In the genomic region with DNA sequence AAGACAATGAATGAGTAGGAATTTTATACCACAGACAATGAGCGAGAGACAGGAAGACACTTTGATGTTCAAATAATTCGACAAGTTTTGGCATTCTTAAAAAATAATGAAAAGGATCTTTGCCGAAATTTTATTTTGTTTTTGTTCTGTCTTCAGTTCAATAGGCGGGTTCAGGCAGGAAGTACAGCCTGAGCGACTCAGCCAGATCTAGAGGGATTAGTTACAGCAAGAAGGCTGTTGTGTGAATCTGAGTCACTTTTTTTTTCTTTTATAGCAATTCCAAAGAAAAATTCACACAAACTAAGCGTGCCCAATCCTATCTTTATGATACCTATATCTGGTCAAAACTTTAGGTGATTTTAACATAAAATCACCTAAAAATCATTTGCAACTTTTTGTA, we compare ENCODE assay signal across 15 cellular contexts.
A peak's percentile ranks its signal among the peaks of the same experiment; 100 is the strongest.
DNase-seq lines count a peak whose midpoint lies in the region; ATAC-seq and TF ChIP-seq lines count a peak whose summit lies in the region.
"Had no signal": no experiment of that assay in that cellular context is flagged by ENCODE, and none has a peak within 500 bp of the region (broad histone marks: within the 10 kb centered on the region; RNA-seq: fewer than 3 reads in every experiment).

No MANE protein-coding gene starts in this region.

- H3K4me1 ChIP-seq in A673 (ENCODE audit: insufficient read depth, low read length, poor library complexity, severe bottlenecking) (peaks cover 13% of the 10 kb centered on the region), HCT116 (ENCODE audit: control insufficient read depth in 1 of 2, insufficient read depth in 2 of 2, low read length in 2 of 2) (peaks cover 0 to 3% of the 10 kb centered on the region in 2 experiments; a peak in 1 of 4 replicates), adipocyte (ENCODE audit: control insufficient read depth, insufficient read depth, low read length) (peaks cover 20% of the 10 kb centered on the region), colonic mucosa (no peaks in the 10 kb centered on the region), uterus (no peaks in the 10 kb centered on the region)

- H3K27ac ChIP-seq in A673 (ENCODE audit: low read depth, low read length, poor library complexity, severe bottlenecking) (peak overlapping the region; percentile 3), HCT116 (ENCODE audit: low read depth, low read length) (no peak overlapping the region), colonic mucosa (no peak overlapping the region), uterus (no peak overlapping the region)
- H3K27ac ChIP-seq: KMS-11 had no signal

- no peaks in the 10 kb centered on the region for H3K36me3 ChIP-seq in A673 (ENCODE audit: insufficient read depth, low read length, poor library complexity, severe bottlenecking)
- H3K36me3 ChIP-seq in HCT116 (ENCODE audit: control insufficient read depth in 1 of 2, insufficient read depth in 2 of 2, low read length in 2 of 2), result no peaks in the 10 kb centered on the region
- H3K36me3 ChIP-seq in adipocyte (ENCODE audit: control insufficient read depth, insufficient read depth, low read length, severe bottlenecking), result no peaks in the 10 kb centered on the region
- no peaks in the 10 kb centered on the region for H3K36me3 ChIP-seq in kidney epithelial cell (ENCODE audit: control insufficient read depth, insufficient read depth, low read length)
- no peaks in the 10 kb centered on the region for H3K36me3 ChIP-seq in colonic mucosa
- H3K36me3 ChIP-seq in uterus, result no peaks in the 10 kb centered on the region

- TF ChIP-seq CTCF in A673 (conservative IDR thresholded peaks at IDR 0.05; ENCODE audit: low read depth, low read length) (no peak), HCT116 (IDR thresholded peaks at IDR 0.05 in 2 of 3, conservative IDR thresholded peaks at IDR 0.05 in 1 of 3; ENCODE audit: borderline replicate concordance in 1 of 3, insufficient read depth in 1 of 3, low read depth in 2 of 3, low read length in 2 of 3) (no peak), kidney epithelial cell (IDR thresholded peaks at IDR 0.05; ENCODE audit: insufficient read depth, low read length, poor library complexity, severe bottlenecking) (no peak), colonic mucosa (IDR thresholded peaks at IDR 0.05) (no peak), uterus (IDR thresholded peaks at IDR 0.05) (no peak)

- H3K27me3 ChIP-seq in A673 (replicated peaks; ENCODE audit: insufficient read depth, low read depth, low read length, poor library complexity), result no peaks in the 10 kb centered on the region
- no peaks in the 10 kb centered on the region for H3K27me3 ChIP-seq in HCT116 (ENCODE audit: insufficient read depth, low read length)
- no peaks in the 10 kb centered on the region for H3K27me3 ChIP-seq in adipocyte (replicated peaks; ENCODE audit: control insufficient read depth, insufficient read depth, low read length)
- no peaks in the 10 kb centered on the region for H3K27me3 ChIP-seq in kidney epithelial cell (ENCODE audit: control insufficient read depth, insufficient read depth, low read length)
- H3K27me3 ChIP-seq in colonic mucosa, result no peaks in the 10 kb centered on the region
- H3K27me3 ChIP-seq in uterus, result no peaks in the 10 kb centered on the region

- no peaks in the 10 kb centered on the region; the same call in 1 of the 2 replicates for H4K20me1 ChIP-seq in HCT116 (ENCODE audit: insufficient read depth)

- H3K9me3 ChIP-seq in A673 (ENCODE audit: low read depth, low read length, poor library complexity, severe bottlenecking) (no peaks in the 10 kb centered on the region), HCT116 (ENCODE audit: control insufficient read depth in 1 of 2, insufficient read depth in 1 of 2, low read depth in 1 of 2, low read length in 2 of 2) (no peaks in the 10 kb centered on the region), adipocyte (ENCODE audit: control insufficient read depth, low read length) (no peaks in the 10 kb centered on the region), colonic mucosa (no peaks in the 10 kb centered on the region), uterus (no peaks in the 10 kb centered on the region)

- H2AFZ ChIP-seq in HCT116 (ENCODE audit: low read depth, low read length, poor library complexity, severe bottlenecking), result peak overlapping the region; percentile 89

- no peak overlapping the region for H3K9ac ChIP-seq in HCT116 (ENCODE audit: low read length)
- H3K9ac ChIP-seq in adipocyte (ENCODE audit: low read length), result peak overlapping the region; percentile 63
- no peak overlapping the region for H3K9ac ChIP-seq in colonic mucosa (ENCODE audit: low read depth in 2 of 2, low read length in 2 of 2)
- H3K9ac ChIP-seq: KMS-11 had no signal

- DNase-seq in A673 (ENCODE audit: low spot score) (peak; percentile 51), HCT116 (ENCODE audit: low read depth, low spot score) (no peak), adipocyte (ENCODE audit: low read depth) (peak; percentile 30), kidney epithelial cell (ENCODE audit: low read depth) (no peak), NCI-H774 (lab: John Stamatoyannopoulos, UW) (no peak), colonic mucosa (no peak), uterus (no peak)
- DNase-seq: activated naive CD8-positive, alpha-beta T cell treated with anti-CD3 and anti-CD28 coated beads, Interleukin-2, amount 50 U/mL, for 24 hours; AML-193; DMS79 treated with DMSO at 0.1 percent for 48 hours; foreskin melanocyte; NCI-H1694; posterior cingulate gyrus had no signal

- no peak for TF ChIP-seq RAD21 in HCT116 (IDR thresholded peaks at IDR 0.05; ENCODE audit: low read depth)

- POLR2A ChIA-PET in A673 (lab: Charles Lee; ENCODE audit: low non-redundant PET) (no interaction called here), HCT116 (lab: Charles Lee) (no interaction called here)

- CTCF ChIA-PET in A673 (lab: Charles Lee), result no interaction called here
- CTCF ChIA-PET in HCT116 (lab: Charles Lee), result interaction anchor here (0.9 to 1.4 kb wide), 3 partner anchors 215 to 391 kb away, joined by 4 to 9 read pairs (median 5); no protein-coding TSS in a partner anchor

- ATAC-seq in HCT116, result no peak
- ATAC-seq in HG02678 (IDR thresholded peaks at IDR 0.05; ENCODE audit: unreplicated experiment), result no peak
- ATAC-seq: activated naive CD8-positive, alpha-beta T cell treated with anti-CD3 and anti-CD28 coated beads, Interleukin-2, amount 50 U/mL, for 24 hours had no signal

- intact Hi-C loops in A673 (cut with micrococcal nuclease; ENCODE audit: unreplicated experiment), result no loop called here
- intact Hi-C loops in HCT116 (cut with micrococcal nuclease), result loop anchor here (10.0 kb wide), 1 partner anchor 1125 kb away; no protein-coding TSS in a partner anchor
- intact Hi-C loops in colonic mucosa (cut with DNase I), result loop anchor here (5.0 to 10.0 kb wide), 3 partner anchors 217 to 1005 kb away; no protein-coding TSS in a partner anchor
- intact Hi-C loops in uterus (cut with DNase I; ENCODE audit: low total_unique reads), result no loop called here

- H3K79me2 ChIP-seq in HCT116 (ENCODE audit: insufficient read depth, low read length), result no peaks in the 10 kb centered on the region

- H3K9me2 ChIP-seq in HCT116 (ENCODE audit: insufficient read depth), result no peaks in the 10 kb centered on the region

- H3K4me2 ChIP-seq in HCT116 (ENCODE audit: low read length), result no peak overlapping the region
- H3K4me2 ChIP-seq: KMS-11 had no signal

- H3K4me3 ChIP-seq in A673 (ENCODE audit: low read depth, low read length, poor library complexity, severe bottlenecking) (peak overlapping the region; percentile 19), HCT116 (replicated peaks in 1 of 2; ENCODE audit: low read depth in 1 of 2, low read length in 2 of 2) (no peak overlapping the region), adipocyte (ENCODE audit: low read length) (peak overlapping the region; percentile 56), kidney epithelial cell (ENCODE audit: low read depth, low read length) (peak overlapping the region; percentile 1), colonic mucosa (no peak overlapping the region), uterus (no peak overlapping the region)

- no TSS peak for BruUV-seq in A673 (replicated peaks; lab: Mats Ljungman, UMichigan)
- BruUV-seq in HCT116 (replicated peaks; lab: Mats Ljungman, UMichigan), result no TSS peak

- RAD21 ChIA-PET in HCT116 (lab: Charles Lee; ENCODE audit: low non-redundant PET in 1 of 2, low total read pairs in 2 of 2, uncharacterized antibody in 2 of 2, unreplicated experiment in 2 of 2), result no interaction called here

- TF ChIP-seq POLR2A in HCT116 (IDR thresholded peaks at IDR 0.05; ENCODE audit: borderline replicate concordance, extremely low read depth, insufficient read depth, insufficient read length), result no peak
- no peak for TF ChIP-seq POLR2A in uterus (IDR thresholded peaks at IDR 0.05)

TF ChIP-seq in HCT116, 20 proteins besides CTCF, POLR2A, EP300 and RAD21 (continues in another document):
- no peak for TF ChIP-seq EZH2phosphoT487 (IDR thresholded peaks at IDR 0.05; ENCODE audit: borderline replicate concordance)
- TF ChIP-seq FOSL1 (IDR thresholded peaks at IDR 0.05; ENCODE audit: low read depth), result no peak
- TF ChIP-seq EGR1 (IDR thresholded peaks at IDR 0.05; ENCODE audit: low read depth), result no peak
- TF ChIP-seq SP1 (IDR thresholded peaks at IDR 0.05; ENCODE audit: low read depth), result no peak
- TF ChIP-seq, protein P1, sequence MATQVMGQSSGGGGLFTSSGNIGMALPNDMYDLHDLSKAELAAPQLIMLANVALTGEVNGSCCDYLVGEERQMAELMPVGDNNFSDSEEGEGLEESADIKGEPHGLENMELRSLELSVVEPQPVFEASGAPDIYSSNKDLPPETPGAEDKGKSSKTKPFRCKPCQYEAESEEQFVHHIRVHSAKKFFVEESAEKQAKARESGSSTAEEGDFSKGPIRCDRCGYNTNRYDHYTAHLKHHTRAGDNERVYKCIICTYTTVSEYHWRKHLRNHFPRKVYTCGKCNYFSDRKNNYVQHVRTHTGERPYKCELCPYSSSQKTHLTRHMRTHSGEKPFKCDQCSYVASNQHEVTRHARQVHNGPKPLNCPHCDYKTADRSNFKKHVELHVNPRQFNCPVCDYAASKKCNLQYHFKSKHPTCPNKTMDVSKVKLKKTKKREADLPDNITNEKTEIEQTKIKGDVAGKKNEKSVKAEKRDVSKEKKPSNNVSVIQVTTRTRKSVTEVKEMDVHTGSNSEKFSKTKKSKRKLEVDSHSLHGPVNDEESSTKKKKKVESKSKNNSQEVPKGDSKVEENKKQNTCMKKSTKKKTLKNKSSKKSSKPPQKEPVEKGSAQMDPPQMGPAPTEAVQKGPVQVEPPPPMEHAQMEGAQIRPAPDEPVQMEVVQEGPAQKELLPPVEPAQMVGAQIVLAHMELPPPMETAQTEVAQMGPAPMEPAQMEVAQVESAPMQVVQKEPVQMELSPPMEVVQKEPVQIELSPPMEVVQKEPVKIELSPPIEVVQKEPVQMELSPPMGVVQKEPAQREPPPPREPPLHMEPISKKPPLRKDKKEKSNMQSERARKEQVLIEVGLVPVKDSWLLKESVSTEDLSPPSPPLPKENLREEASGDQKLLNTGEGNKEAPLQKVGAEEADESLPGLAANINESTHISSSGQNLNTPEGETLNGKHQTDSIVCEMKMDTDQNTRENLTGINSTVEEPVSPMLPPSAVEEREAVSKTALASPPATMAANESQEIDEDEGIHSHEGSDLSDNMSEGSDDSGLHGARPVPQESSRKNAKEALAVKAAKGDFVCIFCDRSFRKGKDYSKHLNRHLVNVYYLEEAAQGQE (IDR thresholded peaks at IDR 0.05; ENCODE audit: low read depth), result no peak
- no peak for TF ChIP-seq SRF (IDR thresholded peaks at IDR 0.05; ENCODE audit: low read depth)
- TF ChIP-seq CBX3 (IDR thresholded peaks at IDR 0.05; ENCODE audit: low read depth), result no peak

Comparison
In these comparisons a context has a peak if more than half of its experiments do, and no peak if none do; other contexts are left out.
1. DNase-seq: peak in A673 (single experiment) and adipocyte (single experiment); none in HCT116 (single experiment), kidney epithelial cell (single experiment), NCI-H774 (single experiment), colonic mucosa (single experiment) and uterus (0 of 2).
2. H3K4me3 ChIP-seq: peak in A673 (single experiment), adipocyte (single experiment) and kidney epithelial cell (single experiment); none in HCT116 (0 of 2), colonic mucosa (single experiment) and uterus (0 of 2).
3. intact Hi-C loops: an anchor here in HCT116 (10.0 kb wide) and colonic mucosa (5.0 to 10.0 kb wide); none called in A673 and uterus.